In genomic region chr5:147139759-147140158, GRCh38 we compare ENCODE assay signal across 6 cellular contexts.
DNase-seq lines count a peak whose midpoint lies in the region; ATAC-seq, FAIRE-seq and TF ChIP-seq lines count a peak whose summit lies in the region.
"Not testable (repeated sequence)": the region's sequence is repeated elsewhere in the genome, so short reads cannot be mapped to it uniquely, and the experiment has no call there.

No MANE protein-coding gene starts in this region.

- not testable (repeated sequence) for H3K27me3 ChIP-seq in Caco-2 (replicated peaks; ENCODE audit: control insufficient read depth, insufficient read depth, low read length); K562 (ENCODE audit: control insufficient read depth in 2 of 2, insufficient read depth in 2 of 2, low read length in 2 of 2); endodermal cell (ENCODE audit: control insufficient read depth, insufficient read depth, low read length, poor library complexity, severe bottlenecking); hepatocyte; HepG2 (ENCODE audit: control insufficient read depth in 1 of 2, insufficient read depth in 2 of 2, low read length in 2 of 2)

- peaks cover 44% of the 10 kb centered on the region for H3K9me3 Mint-ChIP-seq in Caco-2 (ENCODE audit: unreplicated experiment)
- peaks cover 50% of the 10 kb centered on the region for H3K9me3 Mint-ChIP-seq in endodermal cell
- peaks cover 32% of the 10 kb centered on the region for H3K9me3 Mint-ChIP-seq in progenitor cell of endocrine pancreas (ENCODE audit: low read depth)

- H3K4me1 Mint-ChIP-seq in Caco-2 (ENCODE audit: low read depth, unreplicated experiment) (peaks cover 23% of the 10 kb centered on the region), endodermal cell (peaks cover 21% of the 10 kb centered on the region), progenitor cell of endocrine pancreas (ENCODE audit: low read depth) (peaks cover 21% of the 10 kb centered on the region)

- H3K9me2 ChIP-seq in hepatocyte (replicated peaks; ENCODE audit: insufficient read depth): not testable (repeated sequence)

- H4K20me1 ChIP-seq in K562 (replicated peaks; ENCODE audit: control insufficient read depth, insufficient read depth, low read length); hepatocyte (ENCODE audit: insufficient read depth, poor library complexity, severe bottlenecking); HepG2 (ENCODE audit: insufficient read depth, low read length): not testable (repeated sequence)

- not testable (repeated sequence) for H3K36me3 Mint-ChIP-seq in Caco-2 (ENCODE audit: insufficient read depth, unreplicated experiment)
- peaks cover 34% of the 10 kb centered on the region for H3K36me3 Mint-ChIP-seq in endodermal cell (ENCODE audit: low read depth)
- peaks cover 28% of the 10 kb centered on the region for H3K36me3 Mint-ChIP-seq in progenitor cell of endocrine pancreas (ENCODE audit: insufficient read depth)

- in situ Hi-C loops in K562 (cut with MboI); HepG2 (cut with HindIII; ENCODE audit: extremely low pct_ligation_motif_present, low pct_unique_long_range_greater_than_20kb): not testable (repeated sequence)

- H3K9me3 ChIP-seq in Caco-2: peaks cover 43% of the 10 kb centered on the region
- H3K9me3 ChIP-seq in K562 (replicated peaks; ENCODE audit: control insufficient read depth, insufficient read depth, low read depth, low read length); hepatocyte (ENCODE audit: low read depth): not testable (repeated sequence)
- peaks cover 47% of the 10 kb centered on the region for H3K9me3 ChIP-seq in endodermal cell (ENCODE audit: control insufficient read depth, low read length)
- H3K9me3 ChIP-seq in HepG2 (ENCODE audit: low read length): peaks cover 25% of the 10 kb centered on the region; the same call in 1 of the 2 replicates

- not testable (repeated sequence) for H3K4me3 ChIP-seq in Caco-2 (ENCODE audit: low read depth, low read length); K562; hepatocyte; HepG2 (replicated peaks in 1 of 3; ENCODE audit: insufficient read depth in 1 of 3, low read depth in 2 of 3, low read length in 3 of 3)
- peak overlapping the region; percentile 18 for H3K4me3 ChIP-seq in endodermal cell (ENCODE audit: low read length)

- CTCF ChIA-PET in Caco-2 (lab: Charles Lee); K562 (lab: Yijun Ruan, JAX; ENCODE audit: low intra/inter-chr PET ratio); HepG2 (lab: Yijun Ruan, JAX; ENCODE audit: low intra/inter-chr PET ratio, low total read pairs): not testable (repeated sequence)

- not testable (repeated sequence) for TF ChIP-seq EP300 in K562 (IDR thresholded peaks at IDR 0.05; ENCODE audit: low read length); HepG2 (IDR thresholded peaks at IDR 0.05; ENCODE audit: low read depth in 2 of 2, low read length in 2 of 2); HepG2 (CRISPR knock-in tag; IDR thresholded peaks at IDR 0.05; ENCODE audit: borderline replicate concordance)

- not testable (repeated sequence) for H3K9me1 ChIP-seq in K562 (ENCODE audit: control insufficient read depth, insufficient read depth, low read length)

- not testable (repeated sequence) for H3K36me3 ChIP-seq in Caco-2 (ENCODE audit: control insufficient read depth, insufficient read depth, low read length); K562 (ENCODE audit: control insufficient read depth, insufficient read depth, low read length); endodermal cell (ENCODE audit: control insufficient read depth, insufficient read depth, low read length); hepatocyte (replicated peaks; ENCODE audit: insufficient read depth, low read depth); HepG2 (replicated peaks in 1 of 2; ENCODE audit: control insufficient read depth in 1 of 2, insufficient read depth in 2 of 2, low read length in 2 of 2)

- FAIRE-seq in K562 (lab: Jason Lieb, UNC); HepG2 (lab: Jason Lieb, UNC): not testable (repeated sequence)

- not testable (repeated sequence) for ATAC-seq in K562, HepG2

- not testable (repeated sequence) for TF ChIP-seq POLR2A in K562 (conservative IDR thresholded peaks at IDR 0.05); HepG2 (IDR thresholded peaks at IDR 0.05; ENCODE audit: insufficient read depth in 1 of 2, low read depth in 2 of 2, low read length in 2 of 2)

- not testable (repeated sequence) for H3K79me2 ChIP-seq in K562 (ENCODE audit: control insufficient read depth, insufficient read depth, low read length); hepatocyte; HepG2 (ENCODE audit: insufficient read depth, low read length)

- H3K4me1 ChIP-seq in Caco-2 (peaks cover 23% of the 10 kb centered on the region), HepG2 (ENCODE audit: insufficient read depth, low read length) (peaks cover 30% of the 10 kb centered on the region)
- not testable (repeated sequence) for H3K4me1 ChIP-seq in K562 (replicated peaks in 1 of 2; ENCODE audit: control insufficient read depth in 2 of 2, insufficient read depth in 2 of 2, low read length in 2 of 2); endodermal cell (ENCODE audit: control insufficient read depth, insufficient read depth, low read length); hepatocyte (ENCODE audit: insufficient read depth)

- H3K27me3 Mint-ChIP-seq in Caco-2 (ENCODE audit: insufficient read depth, unreplicated experiment); endodermal cell (ENCODE audit: insufficient read depth); progenitor cell of endocrine pancreas: not testable (repeated sequence)

- not testable (repeated sequence) for H3K9ac ChIP-seq in K562 (ENCODE audit: insufficient read depth in 1 of 2, low read depth in 2 of 2, low read length in 2 of 2); endodermal cell (ENCODE audit: extremely low read depth, low read length, poor library complexity, severe bottlenecking); HepG2 (ENCODE audit: insufficient read depth, low read depth, low read length)

- intact Hi-C loops in Caco-2 (cut with micrococcal nuclease; ENCODE audit: unreplicated experiment): loop anchor here (1.0 to 2.0 kb wide), 2 partner anchors 15 to 28 kb away; no protein-coding TSS in a partner anchor
- intact Hi-C loops in K562 (cut with micrococcal nuclease): not testable (repeated sequence)
- intact Hi-C loops in HepG2 (cut with micrococcal nuclease; ENCODE audit: unreplicated experiment): loop anchor here (2.0 kb wide), 1 partner anchor 35 kb away; no protein-coding TSS in a partner anchor

- not testable (repeated sequence) for TF ChIP-seq RAD21 in K562 (CRISPR knock-in tag; conservative IDR thresholded peaks at IDR 0.05 in 1 of 2, IDR thresholded peaks at IDR 0.05 in 1 of 2); HepG2 (CRISPR knock-in tag; IDR thresholded peaks at IDR 0.05)

- not testable (repeated sequence) for H2AFZ ChIP-seq in K562 (ENCODE audit: low read depth, low read length); hepatocyte; HepG2 (ENCODE audit: low read length)

- H3K4me2 ChIP-seq in K562 (ENCODE audit: insufficient read depth, low read length); hepatocyte; HepG2 (ENCODE audit: low read depth, low read length): not testable (repeated sequence)

- DNase-seq in Caco-2; K562 (ENCODE audit: extremely low read depth in 1 of 4, low spot score in 3 of 4); endodermal cell; hepatocyte (ENCODE audit: low spot score); HepG2 (ENCODE audit: low spot score); progenitor cell of endocrine pancreas (ENCODE audit: low spot score, unreplicated experiment): not testable (repeated sequence)

- not testable (repeated sequence) for TF ChIP-seq CTCF in Caco-2 (IDR thresholded peaks at IDR 0.05; ENCODE audit: insufficient read depth in 1 of 2, low read depth in 1 of 2, low read length in 1 of 2, severe bottlenecking in 1 of 2, unreplicated experiment in 1 of 2); K562 (IDR thresholded peaks at IDR 0.05 in 2 of 3, conservative IDR thresholded peaks at IDR 0.05 in 1 of 3; ENCODE audit: insufficient read depth in 2 of 3, low read depth in 1 of 3, low read length in 3 of 3); endodermal cell (conservative IDR thresholded peaks at IDR 0.05); hepatocyte (IDR thresholded peaks at IDR 0.05; ENCODE audit: poor library complexity); HepG2 (CRISPR knock-in tag; IDR thresholded peaks at IDR 0.05); progenitor cell of endocrine pancreas (IDR thresholded peaks at IDR 0.05; ENCODE audit: unreplicated experiment)

- POLR2A ChIA-PET in Caco-2 (lab: Charles Lee); K562 (lab: Yijun Ruan, JAX); HepG2 (lab: Yijun Ruan, JAX): not testable (repeated sequence)

- peak overlapping the region; percentile 68 for H3K27ac Mint-ChIP-seq in Caco-2 (ENCODE audit: unreplicated experiment)
- H3K27ac Mint-ChIP-seq in endodermal cell: not testable (repeated sequence)
- peak overlapping the region; percentile 92 for H3K27ac Mint-ChIP-seq in progenitor cell of endocrine pancreas

- not testable (repeated sequence) for H3K4me3 Mint-ChIP-seq in Caco-2 (ENCODE audit: unreplicated experiment); endodermal cell; progenitor cell of endocrine pancreas (ENCODE audit: low read depth)

- BruUV-seq in Caco-2 (replicated peaks; lab: Mats Ljungman, UMichigan); K562 (replicated peaks; lab: Mats Ljungman, UMichigan); HepG2 (replicated peaks; lab: Mats Ljungman, UMichigan): not testable (repeated sequence)

- not testable (repeated sequence) for H3K27ac ChIP-seq in K562 (ENCODE audit: extremely low read depth, low read depth, low read length); endodermal cell (ENCODE audit: low read depth, low read length); HepG2 (ENCODE audit: extremely low read length, insufficient read depth, low read length)
- peak overlapping the region; percentile 64 for H3K27ac ChIP-seq in hepatocyte
